ENCODE assay signal across 1 cellular context in genomic region chr15:30979457-30979856, GRCh38.
TF ChIP-seq lines count a peak whose summit lies in the region.

No MANE protein-coding gene starts in this region.

TF ChIP-seq in SK-N-SH, 30 proteins besides CTCF, POLR2A, EP300 and RAD21 (continued from another document):
- TF ChIP-seq RXRA (IDR thresholded peaks at IDR 0.05; ENCODE audit: borderline replicate concordance, low read depth), result no peak
- no peak for TF ChIP-seq FOXM1 (IDR thresholded peaks at IDR 0.05; ENCODE audit: low read depth)
- TF ChIP-seq TAF1 (IDR thresholded peaks at IDR 0.05; ENCODE audit: borderline replicate concordance, low read depth, low read length), result no peak
